Comparison of ENCODE assay signal across 18 cellular contexts in the genomic region with DNA sequence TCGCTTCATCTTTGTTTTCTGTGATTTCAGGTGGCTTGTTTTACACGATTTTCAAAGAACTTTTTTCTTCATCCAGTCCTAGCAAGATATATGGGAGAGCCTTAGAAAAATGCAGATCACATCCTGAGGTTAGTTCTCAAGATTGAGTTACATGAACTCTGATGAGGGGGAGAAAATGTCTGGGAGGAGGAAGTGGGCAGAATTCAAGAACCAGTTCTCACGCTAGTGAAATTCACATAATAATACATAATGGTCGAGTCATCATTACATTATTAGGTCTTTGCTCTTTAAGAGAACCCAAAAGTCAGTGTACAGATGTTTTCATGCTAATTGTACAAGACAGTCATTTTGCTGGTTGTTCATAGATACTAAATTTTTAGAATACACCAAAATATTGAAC.
"Had no signal": no experiment of that assay in that cellular context is flagged by ENCODE, and none has a peak within 500 bp of the region (broad histone marks: within the 10 kb centered on the region; RNA-seq: fewer than 3 reads in every experiment).

No MANE protein-coding gene starts in this region.

- H3K27ac Mint-ChIP-seq: natural killer cell treated with Interleukin-12 subunit alpha and Interleukin-12 subunit beta and Interleukin-15 and Interleukin-18, amount 100 ng/mL, for 72 hours; stimulated activated memory B cell treated with anti-CD40 and anti-IgM and Interleukin-4, amounts not matched to agents 10 μg/mL and 1 μg/mL and 100 μg/mL, for 72 hours; T-cell had no signal

- H3K27me3 ChIP-seq: esophagus squamous epithelium, foreskin keratinocyte, hepatocyte had no signal

- H3K4me3 Mint-ChIP-seq: natural killer cell treated with Interleukin-12 subunit alpha and Interleukin-12 subunit beta and Interleukin-15 and Interleukin-18, amount 100 ng/mL, for 72 hours; stimulated activated memory B cell treated with anti-CD40 and anti-IgM and Interleukin-4, amounts not matched to agents 10 μg/mL and 1 μg/mL and 100 μg/mL, for 72 hours; T-cell had no signal

- ATAC-seq: activated naive CD4-positive, alpha-beta T cell treated with anti-CD3 and anti-CD28 coated beads, Interleukin-2, amount 50 U/mL, for 72 hours; foreskin keratinocyte; left colon; lower lobe of right lung; natural killer cell treated with Interleukin-12 subunit alpha and Interleukin-12 subunit beta and Interleukin-15 and Interleukin-18, amount 100 ng/mL, for 72 hours; sciatic nerve; stimulated activated memory B cell treated with anti-CD40 and anti-IgM and Interleukin-4, amounts not matched to agents 10 μg/mL and 1 μg/mL and 100 μg/mL, for 72 hours; T-cell had no signal

- H3K4me1 ChIP-seq: foreskin keratinocyte had no signal

- DNase-seq: activated CD4-positive, alpha-beta T cell treated with anti-CD3 and anti-CD28 coated beads for 48 hours; activated CD4-positive, CD25-positive, alpha-beta regulatory T cell; activated CD8-positive, alpha-beta memory T cell treated with anti-CD3 and anti-CD28 coated beads for 24 hours; activated CD8-positive, alpha-beta memory T cell treated with anti-CD3 and anti-CD28 coated beads, Interleukin-2, amount 50 U/mL, for 48 hours; activated gamma-delta T cell; effector memory CD4-positive, alpha-beta T cell; esophagus squamous epithelium; foreskin keratinocyte; left colon; lower lobe of right lung; stimulated activated CD4-positive, alpha-beta T cell treated with anti-CD3 and anti-CD28 coated beads, Interleukin-4, amount 100 ng/mL, for 24 hours; T-cell had no signal

- H3K27me3 Mint-ChIP-seq: natural killer cell treated with Interleukin-12 subunit alpha and Interleukin-12 subunit beta and Interleukin-15 and Interleukin-18, amount 100 ng/mL, for 72 hours; stimulated activated memory B cell treated with anti-CD40 and anti-IgM and Interleukin-4, amounts not matched to agents 10 μg/mL and 1 μg/mL and 100 μg/mL, for 72 hours; T-cell had no signal

- H3K27ac ChIP-seq: esophagus squamous epithelium, foreskin keratinocyte, hepatocyte, lower lobe of right lung had no signal

- H3K9me3 ChIP-seq: esophagus squamous epithelium, lower lobe of right lung had no signal

- H3K4me2 ChIP-seq: hepatocyte had no signal

- H3K9me3 Mint-ChIP-seq: activated naive CD4-positive, alpha-beta T cell treated with anti-CD3 and anti-CD28 coated beads, Interleukin-2, amount 50 U/mL, for 72 hours; natural killer cell treated with Interleukin-12 subunit alpha and Interleukin-12 subunit beta and Interleukin-15 and Interleukin-18, amount 100 ng/mL, for 72 hours; stimulated activated memory B cell treated with anti-CD40 and anti-IgM and Interleukin-4, amounts not matched to agents 10 μg/mL and 1 μg/mL and 100 μg/mL, for 72 hours; T-cell had no signal

- H3K4me3 ChIP-seq: esophagus squamous epithelium, hepatocyte, lower lobe of right lung had no signal

- H2AFZ ChIP-seq: hepatocyte had no signal

- FAIRE-seq: islet of Langerhans had no signal
